In genomic region chr13:48761256-48761655, GRCh38 we compare ENCODE assay signal across 18 cellular contexts.
DNase-seq lines count a peak whose midpoint lies in the region; TF ChIP-seq lines count a peak whose summit lies in the region.
"Had no signal": no experiment of that assay in that cellular context is flagged by ENCODE, and none has a peak within 500 bp of the region (broad histone marks: within the 10 kb centered on the region; RNA-seq: fewer than 3 reads in every experiment).

No MANE protein-coding gene starts in this region.

- peaks cover 30% of the 10 kb centered on the region for H3K9me3 Mint-ChIP-seq in activated naive CD8-positive, alpha-beta T cell treated with anti-CD3 and anti-CD28 coated beads for 36 hours

- no peaks in the 10 kb centered on the region for H3K4me1 Mint-ChIP-seq in activated naive CD8-positive, alpha-beta T cell treated with anti-CD3 and anti-CD28 coated beads for 36 hours
- H3K4me1 Mint-ChIP-seq: B cell; CD4-positive, CD25-positive, alpha-beta regulatory T cell had no signal

- H3K36me3 Mint-ChIP-seq in activated naive CD8-positive, alpha-beta T cell treated with anti-CD3 and anti-CD28 coated beads for 36 hours: peaks cover 3% of the 10 kb centered on the region
- H3K36me3 Mint-ChIP-seq: CD4-positive, CD25-positive, alpha-beta regulatory T cell; CD8-positive, alpha-beta T cell had no signal

- DNase-seq in ELR (ENCODE audit: low read depth) (peak; percentile 27), HT1080 (ENCODE audit: low read depth) (peak; percentile 27), NCI-H526 (lab: John Stamatoyannopoulos, UW) (peak; percentile 65 to 69), choroid plexus epithelial cell (ENCODE audit: low read depth) (peak; percentile 27), SIG-M5 (lab: John Stamatoyannopoulos, UW) (no peak)
- no peak for DNase-seq in activated CD4-positive, CD25-positive, alpha-beta regulatory T cell treated with anti-CD3 and anti-CD28 coated beads, Interleukin-2, amount 50 U/mL, for 72 hours
- no peak for DNase-seq in activated naive CD8-positive, alpha-beta T cell treated with anti-CD3 and anti-CD28 coated beads for 36 hours
- no peak for DNase-seq in activated CD4-positive, alpha-beta T cell treated with anti-CD3 and anti-CD28 coated beads, Interleukin-2, amount 50 U/mL, for 4 hours
- DNase-seq: Caco-2; CD4-positive, CD25-positive, alpha-beta regulatory T cell; CD8-positive, alpha-beta T cell; DMS153; DND-41; GDM1; H7 had no signal

- no peak overlapping the region for H3K27ac Mint-ChIP-seq in activated naive CD8-positive, alpha-beta T cell treated with anti-CD3 and anti-CD28 coated beads for 36 hours
- H3K27ac Mint-ChIP-seq: B cell; CD4-positive, CD25-positive, alpha-beta regulatory T cell; CD8-positive, alpha-beta T cell had no signal

- TF ChIP-seq CTCF in choroid plexus epithelial cell (conservative IDR thresholded peaks at IDR 0.05; ENCODE audit: low read depth, low read length): no peak

- H3K4me3 Mint-ChIP-seq in activated naive CD8-positive, alpha-beta T cell treated with anti-CD3 and anti-CD28 coated beads for 36 hours: no peak overlapping the region
- H3K4me3 Mint-ChIP-seq: B cell; CD4-positive, CD25-positive, alpha-beta regulatory T cell; CD8-positive, alpha-beta T cell had no signal

- H3K27me3 Mint-ChIP-seq in activated naive CD8-positive, alpha-beta T cell treated with anti-CD3 and anti-CD28 coated beads for 36 hours: no peaks in the 10 kb centered on the region

- H3K4me3 ChIP-seq in choroid plexus epithelial cell (ENCODE audit: low read depth, low read length): no peak overlapping the region
- H3K4me3 ChIP-seq: BLaER1, GM12878 had no signal

Comparison
In these comparisons a context has a peak if more than half of its experiments do, and no peak if none do; other contexts are left out.
1. DNase-seq: peak in ELR (single experiment), HT1080 (single experiment), NCI-H526 (2 of 2) and choroid plexus epithelial cell (single experiment); none in SIG-M5 (single experiment), activated CD4-positive, CD25-positive, alpha-beta regulatory T cell treated with anti-CD3 and anti-CD28 coated beads, Interleukin-2, amount 50 U/mL, for 72 hours (single experiment), activated naive CD8-positive, alpha-beta T cell treated with anti-CD3 and anti-CD28 coated beads for 36 hours (single experiment) and activated CD4-positive, alpha-beta T cell treated with anti-CD3 and anti-CD28 coated beads, Interleukin-2, amount 50 U/mL, for 4 hours (0 of 2).